Comparison of ENCODE assay signal across 18 cellular contexts in the genomic region with DNA sequence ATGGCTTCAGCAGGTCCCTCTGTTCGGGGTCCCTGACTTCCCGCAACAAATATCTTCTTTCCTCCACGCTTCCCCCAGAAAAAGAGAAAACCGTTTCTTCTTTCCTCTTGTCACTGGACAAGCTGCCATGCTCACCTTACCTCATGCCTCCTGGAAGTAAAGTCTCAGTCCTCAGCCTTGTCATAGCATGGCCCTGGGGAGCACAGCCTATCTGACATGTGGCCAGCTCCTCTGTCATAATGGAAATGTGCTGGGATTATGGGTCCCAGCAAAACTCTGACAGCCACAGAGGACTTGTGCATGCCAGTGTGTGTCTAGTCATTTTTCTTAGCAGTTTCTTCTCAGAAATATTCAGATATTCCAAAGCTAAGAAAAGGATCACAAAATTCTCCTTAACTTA.
DNase-seq lines count a peak whose midpoint lies in the region; ATAC-seq and TF ChIP-seq lines count a peak whose summit lies in the region.
"Had no signal": no experiment of that assay in that cellular context is flagged by ENCODE, and none has a peak within 500 bp of the region (broad histone marks: within the 10 kb centered on the region; RNA-seq: fewer than 3 reads in every experiment).

No MANE protein-coding gene starts in this region.

- peak overlapping the region; percentile 64 for H3K4me3 Mint-ChIP-seq in glutamatergic neuron (ENCODE audit: unreplicated experiment)
- H3K4me3 Mint-ChIP-seq in progenitor cell of endocrine pancreas (ENCODE audit: low read depth): no peak overlapping the region
- H3K4me3 Mint-ChIP-seq: CD14-positive monocyte; CD4-positive, alpha-beta memory T cell; CD8-positive, alpha-beta memory T cell had no signal

- H3K36me3 Mint-ChIP-seq in glutamatergic neuron (ENCODE audit: unreplicated experiment) (peaks cover 10% of the 10 kb centered on the region), progenitor cell of endocrine pancreas (ENCODE audit: insufficient read depth) (peaks cover 10% of the 10 kb centered on the region)
- H3K36me3 Mint-ChIP-seq: CD14-positive monocyte; CD4-positive, CD25-positive, alpha-beta regulatory T cell had no signal

- H3K27me3 Mint-ChIP-seq in glutamatergic neuron (ENCODE audit: unreplicated experiment) (no peaks in the 10 kb centered on the region), progenitor cell of endocrine pancreas (no peaks in the 10 kb centered on the region)

- ATAC-seq in GM18858 (IDR thresholded peaks at IDR 0.05; ENCODE audit: unreplicated experiment): no peak

- H3K9me3 Mint-ChIP-seq in glutamatergic neuron (ENCODE audit: unreplicated experiment) (peaks cover 8% of the 10 kb centered on the region), progenitor cell of endocrine pancreas (ENCODE audit: low read depth) (no peaks in the 10 kb centered on the region)

- H3K27ac Mint-ChIP-seq in glutamatergic neuron (ENCODE audit: unreplicated experiment): peak overlapping the region; percentile 93
- peak overlapping the region; percentile 54 for H3K27ac Mint-ChIP-seq in progenitor cell of endocrine pancreas
- H3K27ac Mint-ChIP-seq: CD14-positive monocyte; CD4-positive, CD25-positive, alpha-beta regulatory T cell; CD8-positive, alpha-beta memory T cell had no signal

- peak; percentile 44 for DNase-seq in D341Med (ENCODE audit: low spot score)
- DNase-seq in NCI-H69 (lab: John Stamatoyannopoulos, UW): peak; percentile 7
- DNase-seq in glutamatergic neuron: peak; percentile 52
- no peak for DNase-seq in progenitor cell of endocrine pancreas (ENCODE audit: low spot score, unreplicated experiment)
- DNase-seq in NCI-H2171 (lab: John Stamatoyannopoulos, UW): no peak
- no peak for DNase-seq in activated T-cell treated with anti-CD3 and anti-CD28 coated beads, Interleukin-2, amount 50 U/mL, for 1 hour
- DNase-seq: 8988T; ACHN; BE2C; C1 segment of cervical spinal cord; CD4-positive, alpha-beta memory T cell; CD4-positive, CD25-positive, alpha-beta regulatory T cell; CD8-positive, alpha-beta memory T cell; COR-L47; DMS79 treated with DMSO at 0.1 percent for 48 hours; GF-D8 had no signal

- H3K4me1 Mint-ChIP-seq in glutamatergic neuron (ENCODE audit: low read depth, unreplicated experiment) (peaks cover 28% of the 10 kb centered on the region), progenitor cell of endocrine pancreas (ENCODE audit: low read depth) (peaks cover 3% of the 10 kb centered on the region)
- H3K4me1 Mint-ChIP-seq: CD14-positive monocyte had no signal

- TF ChIP-seq CTCF in glutamatergic neuron (IDR thresholded peaks at IDR 0.05; ENCODE audit: partially characterized antibody, unreplicated experiment) (no peak), progenitor cell of endocrine pancreas (IDR thresholded peaks at IDR 0.05; ENCODE audit: unreplicated experiment) (no peak)

Comparison
In these comparisons a context has a peak if more than half of its experiments do, and no peak if none do; other contexts are left out.
1. DNase-seq: peak in D341Med (single experiment), NCI-H69 (single experiment) and glutamatergic neuron (single experiment); none in progenitor cell of endocrine pancreas (single experiment), NCI-H2171 (single experiment) and activated T-cell treated with anti-CD3 and anti-CD28 coated beads, Interleukin-2, amount 50 U/mL, for 1 hour (single experiment).